8 cellular contexts compared by ENCODE assay signal in genomic region chr4:163494360-163495241, GRCh38. TPM values are rescaled to one million over a fixed set of nuclear protein-coding genes. Genes with fewer than 3 reads are reported as not detected.
DNase-seq lines count a peak whose midpoint lies in the region; ATAC-seq and TF ChIP-seq lines count a peak whose summit lies in the region.

TMA16 (plus strand) TSS chr4:163494690; CDS start chr4:163494802, 112 bp downstream.

- H3K4me3 ChIP-seq in epithelial cell of proximal tubule (ENCODE audit: low read depth, low read length) (peak within 1 kb of the TSS; percentile 95), mucosa of rectum (ENCODE audit: low read length in 2 of 2) (peak within 1 kb of the TSS; percentile 93 to 96)

- H3K27me3 ChIP-seq in mucosa of rectum (ENCODE audit: control insufficient read depth in 2 of 2, insufficient read depth in 2 of 2, low read length in 2 of 2) = no peaks in the 10 kb centered on the region

- peak; percentile 96 for DNase-seq in DMS 273 (lab: John Stamatoyannopoulos, UW; ENCODE audit: unreplicated experiment)
- DNase-seq in HuH-7.5 (ENCODE audit: low spot score) = peak; percentile 48
- peak; percentile 38 for DNase-seq in OCI-M2 (lab: John Stamatoyannopoulos, UW; ENCODE audit: unreplicated experiment)
- peak; percentile 83 for DNase-seq in activated T-cell treated with anti-CD3 and anti-CD28 coated beads for 48 hours (ENCODE audit: low read depth)
- DNase-seq in epithelial cell of proximal tubule (ENCODE audit: low read depth) = peak; percentile 59
- DNase-seq in stimulated activated CD8-positive, alpha-beta memory T cell treated with anti-CD3 and anti-CD28 coated beads, Interleukin-4, amount 100 ng/mL, for 48 hours = peak; percentile 88

- peak; percentile 89 for ATAC-seq in GM21526 (IDR thresholded peaks at IDR 0.05; ENCODE audit: low FRiP score, unreplicated experiment)

- peaks cover 4 to 5% of the 10 kb centered on the region in 2 donors for H3K4me1 ChIP-seq in mucosa of rectum (ENCODE audit: control insufficient read depth in 2 of 2, insufficient read depth in 2 of 2, low read length in 2 of 2)

- H3K9me3 ChIP-seq in mucosa of rectum (ENCODE audit: control insufficient read depth in 2 of 2, low read length in 2 of 2) = no peaks in the 10 kb centered on the region

- TF ChIP-seq CTCF in epithelial cell of proximal tubule (conservative IDR thresholded peaks at IDR 0.05; ENCODE audit: low read depth, low read length) = no peak

- H3K27ac ChIP-seq in mucosa of rectum (ENCODE audit: low read depth in 2 of 2, low read length in 2 of 2) = peak within 1 kb of the TSS; percentile 77 to 89

- no peaks in the 10 kb centered on the region for H3K36me3 ChIP-seq in mucosa of rectum (ENCODE audit: control insufficient read depth in 2 of 2, insufficient read depth in 2 of 2, low read length in 2 of 2)

- peak within 1 kb of the TSS; percentile 74 to 90 for H3K9ac ChIP-seq in mucosa of rectum (ENCODE audit: low read depth in 1 of 2, low read length in 2 of 2)

RNA-seq across cellular contexts. Expression of gene TMA16, which starts in this region (rescaled TPM):
- 40.1 and 48.8 TPM in 2 replicates for total RNA-seq in epithelial cell of proximal tubule

Comparison
In these comparisons a context has a peak if more than half of its experiments do, and no peak if none do; other contexts are left out.
1. Peak in every context shown above with its lines: DNase-seq, ATAC-seq, H3K4me3 ChIP-seq and H3K27ac ChIP-seq.
2. DNase-seq: peak in every context shown above with its lines; median percentile 96 in DMS 273; 88 in stimulated activated CD8-positive, alpha-beta memory T cell treated with anti-CD3 and anti-CD28 coated beads, Interleukin-4, amount 100 ng/mL, for 48 hours; 83 in activated T-cell treated with anti-CD3 and anti-CD28 coated beads for 48 hours; 59 in epithelial cell of proximal tubule; 48 in HuH-7.5; 38 in OCI-M2.